24 cellular contexts compared by ENCODE assay signal in the genomic region with DNA sequence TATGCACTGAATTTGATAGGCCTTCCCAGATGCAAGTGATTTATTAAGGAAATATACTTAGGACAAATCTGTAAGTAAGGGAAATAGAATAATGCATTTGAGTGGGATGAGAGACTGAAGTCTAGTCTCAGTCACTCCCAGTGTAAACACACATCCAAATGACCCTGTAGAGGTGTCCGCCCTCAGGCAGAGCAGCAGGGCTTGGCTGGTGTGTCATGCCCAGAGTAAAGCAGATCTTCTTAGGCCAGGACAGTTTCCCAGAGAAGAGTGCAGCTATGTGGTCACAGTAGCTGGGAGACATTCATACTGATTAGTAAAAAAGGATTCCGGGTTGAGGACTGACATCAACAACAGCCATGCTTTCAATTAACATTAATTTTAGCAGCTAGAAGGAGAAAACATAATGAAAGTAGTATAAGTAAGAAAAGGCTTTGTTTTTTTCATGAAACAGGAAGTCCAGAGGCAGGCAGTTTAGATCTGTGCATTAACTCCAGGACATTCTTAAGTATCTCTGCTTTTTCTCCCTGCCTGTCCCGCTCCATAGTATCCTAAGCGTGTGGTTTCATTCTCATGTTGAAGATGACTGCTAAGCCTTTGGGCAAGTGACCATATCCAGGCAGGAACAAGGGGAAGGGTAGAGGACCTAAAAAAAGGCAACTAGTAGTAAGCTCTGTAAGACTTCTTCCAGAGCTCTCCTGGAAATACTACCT. TPM values are rescaled to one million over a fixed set of nuclear protein-coding genes. Genes with fewer than 3 reads are reported as not detected.
A peak's percentile ranks its signal among the peaks of the same experiment; 100 is the strongest.
DNase-seq lines count a peak whose midpoint lies in the region; ATAC-seq and TF ChIP-seq lines count a peak whose summit lies in the region.
"Had no signal": no experiment of that assay in that cellular context is flagged by ENCODE, and none has a peak within 500 bp of the region (broad histone marks: within the 10 kb centered on the region; RNA-seq: fewer than 3 reads in every experiment).

No MANE protein-coding gene starts in this region.

- TF ChIP-seq EP300 in stomach (IDR thresholded peaks at IDR 0.05) = no peak

- DNase-seq in BE2C = peak; percentile 65
- DNase-seq in HPDE6-E6E7 (ENCODE audit: extremely low spot score) = peak; percentile 22
- peak; percentile 17 for DNase-seq in WERI-Rb-1
- no peak for DNase-seq in left colon
- no peak for DNase-seq in SKM-1 treated with dmso at 0.1 percent for 144 hours (lab: John Stamatoyannopoulos, UW; ENCODE audit: unreplicated experiment)
- DNase-seq in COR-L47 (lab: John Stamatoyannopoulos, UW) = no peak
- DNase-seq in DMS153 (lab: John Stamatoyannopoulos, UW) = no peak
- no peak for DNase-seq in stomach
- DNase-seq: activated CD4-positive, alpha-beta T cell treated with anti-CD3 and anti-CD28 coated beads, Interleukin-2, amount 50 U/mL, for 4 hours; activated CD4-positive, CD25-positive, alpha-beta regulatory T cell; activated CD8-positive, alpha-beta memory T cell treated with anti-CD3 and anti-CD28 coated beads, Interleukin-2, amount 50 U/mL, for 48 hours; endodermal cell; KBM-7; MM.1S; NCI-H1436; NCI-H2171 treated with DMSO at 0.1 percent for 48 hours; NCI-H524 treated with DMSO at 0.1 percent for 48 hours; nucleus accumbens; small intestine; T-helper 9 cell; uterus had no signal

- WGBS in stomach, 5 donors = 79 to 83% (median 80%) methylated on average over 4 of the region's 4 CpGs

- TF ChIP-seq CTCF in BE2C (IDR thresholded peaks at IDR 0.05; ENCODE audit: low read depth, low read length) (no peak), WERI-Rb-1 (IDR thresholded peaks at IDR 0.05; ENCODE audit: low read depth, low read length) (no peak), stomach (IDR thresholded peaks at IDR 0.05) (no peak)

- peak; percentile 37 for ATAC-seq in left colon
- ATAC-seq: activated T-helper 17 cell treated with anti-CD3 and anti-CD28 coated beads, Interleukin-2, amount 50 U/mL, for 72 hours had no signal

- intact Hi-C loops in left colon (cut with DNase I, micrococcal nuclease) (no loop called here), stomach (cut with DNase I; ENCODE audit: low total_unique reads) (no loop called here)

- H3K27me3 ChIP-seq in BE2C (no peaks in the 10 kb centered on the region), WERI-Rb-1 (ENCODE audit: insufficient read depth, low read depth, severe bottlenecking) (no peaks in the 10 kb centered on the region), stomach (no peaks in the 10 kb centered on the region)
- H3K27me3 ChIP-seq: BLaER1 treated with 17β-estradiol and CSF1 and Interleukin-3, amounts not matched to agents 10 nM and 100 nM; uterus had no signal

- H3K4me3 ChIP-seq in BE2C (ENCODE audit: low read depth, low read length) (no peak overlapping the region), WERI-Rb-1 (ENCODE audit: low read depth, low read length) (no peak overlapping the region), stomach (no peak overlapping the region)
- H3K4me3 ChIP-seq: BLaER1 treated with 17β-estradiol and CSF1 and Interleukin-3, amounts not matched to agents 10 nM and 100 nM; SK-N-MC; uterus had no signal

- H3K27ac ChIP-seq in WERI-Rb-1 (no peak overlapping the region), stomach (no peak overlapping the region)
- H3K27ac ChIP-seq: BLaER1 treated with 17β-estradiol and CSF1 and Interleukin-3, amounts not matched to agents 10 nM and 100 nM; SK-N-MC; uterus had no signal

- H3K36me3 ChIP-seq in BE2C (no peaks in the 10 kb centered on the region), WERI-Rb-1 (no peaks in the 10 kb centered on the region), stomach (no peaks in the 10 kb centered on the region)
- H3K36me3 ChIP-seq: BLaER1 treated with 17β-estradiol and CSF1 and Interleukin-3, amounts not matched to agents 10 nM and 100 nM; uterus had no signal

- H3K4me1 ChIP-seq in BE2C (no peaks in the 10 kb centered on the region; the same call in 1 of the 2 replicates), stomach (no peaks in the 10 kb centered on the region)
- H3K4me1 ChIP-seq: BLaER1 treated with 17β-estradiol and CSF1 and Interleukin-3, amounts not matched to agents 10 nM and 100 nM; uterus had no signal

- no peaks in the 10 kb centered on the region for H3K9me3 ChIP-seq in BE2C
- H3K9me3 ChIP-seq in WERI-Rb-1 (ENCODE audit: severe bottlenecking) = no peaks in the 10 kb centered on the region
- no peaks in the 10 kb centered on the region for H3K9me3 ChIP-seq in stomach
- H3K9me3 ChIP-seq: BLaER1 treated with 17β-estradiol and CSF1 and Interleukin-3, amounts not matched to agents 10 nM and 100 nM; uterus had no signal

- no peak for TF ChIP-seq POLR2A in stomach (IDR thresholded peaks at IDR 0.05)

RNA-seq across cellular contexts. Expression of a gene that starts 35.7 kb away (rescaled TPM):
- polyA plus RNA-seq in BE2C (2012; ENCODE audit: insufficient read depth, insufficient read length, low read depth) = 104 TPM
- 1 to 10 TPM in 1 of 2 donors, under 1 TPM in 1; 0.61 to 3.1 TPM for total RNA-seq in left colon
- 10 to 100 TPM in 4 of 5 donors, 1 to 10 TPM in 1; 1.2 to 68.3 (median 28.6) TPM for total RNA-seq in stomach
- polyA plus RNA-seq in stomach = 1 to 10 TPM in 2 of 3 donors, under 1 TPM in 1; 0.68 to 1.7 (median 1.6) TPM
- total RNA-seq: activated T-helper 17 cell treated with anti-CD3 and anti-CD28 coated beads, Interleukin-2, amount 50 U/mL, for 72 hours had no signal

Comparison
In these comparisons a context has a peak if more than half of its experiments do, and no peak if none do; other contexts are left out.
1. DNase-seq: peak in BE2C (single experiment), HPDE6-E6E7 (single experiment) and WERI-Rb-1 (single experiment); none in left colon (0 of 2), SKM-1 treated with dmso at 0.1 percent for 144 hours (single experiment), COR-L47 (single experiment), DMS153 (single experiment) and stomach (single experiment).